ENCODE assay signal across 15 cellular contexts in genomic region chr17:72430611-72431432, GRCh38.
DNase-seq lines count a peak whose midpoint lies in the region; ATAC-seq and TF ChIP-seq lines count a peak whose summit lies in the region.
"Had no signal": no experiment of that assay in that cellular context is flagged by ENCODE, and none has a peak within 500 bp of the region (broad histone marks: within the 10 kb centered on the region; RNA-seq: fewer than 3 reads in every experiment).

No MANE protein-coding gene starts in this region.

- H3K27me3 Mint-ChIP-seq in CD4-positive, alpha-beta memory T cell = peaks cover 0 to 1% of the 10 kb centered on the region in 2 donors

- no peaks in the 10 kb centered on the region for H3K36me3 ChIP-seq in OCI-LY7 (ENCODE audit: insufficient read depth, low read length)
- no peaks in the 10 kb centered on the region for H3K36me3 ChIP-seq in testis (ENCODE audit: low read depth, missing control alignments)
- no peaks in the 10 kb centered on the region for H3K36me3 ChIP-seq in CD4-positive, alpha-beta memory T cell (ENCODE audit: insufficient read depth, low read length)
- H3K36me3 ChIP-seq: SJSA1 had no signal

- H3K9me3 Mint-ChIP-seq in CD4-positive, alpha-beta memory T cell = no peaks in the 10 kb centered on the region
- H3K9me3 Mint-ChIP-seq: activated CD4-positive, alpha-beta T cell treated with anti-CD3 and anti-CD28 coated beads, Interleukin-2, amount 10 ng/mL, durations not matched to agents 24 days and 14 days; activated naive CD4-positive, alpha-beta T cell treated with anti-CD3 and anti-CD28 coated beads, Interleukin-2, amount 50 U/mL, for 24 hours; effector memory CD8-positive, alpha-beta T cell; nephron had no signal

- no peaks in the 10 kb centered on the region for H3K27me3 ChIP-seq in testis
- H3K27me3 ChIP-seq in CD4-positive, alpha-beta memory T cell (ENCODE audit: insufficient read depth, low read length) = no peaks in the 10 kb centered on the region
- H3K27me3 ChIP-seq: SJSA1 had no signal

- BruUV-seq in OCI-LY7 (replicated peaks; lab: Mats Ljungman, UMichigan) = no TSS peak

- CTCF ChIA-PET in OCI-LY7 (lab: Charles Lee; ENCODE audit: unreplicated experiment) = no interaction called here
- CTCF ChIA-PET in CD4-positive, alpha-beta memory T cell (lab: Charles Lee; ENCODE audit: partially characterized antibody) = no interaction called here

- H3K4me1 Mint-ChIP-seq in CD4-positive, alpha-beta memory T cell = peaks cover 0 to 3% (median 0%) of the 10 kb centered on the region in 4 donors
- H3K4me1 Mint-ChIP-seq: activated CD4-positive, alpha-beta T cell treated with anti-CD3 and anti-CD28 coated beads, Interleukin-2, amount 10 ng/mL, durations not matched to agents 24 days and 14 days; activated naive CD4-positive, alpha-beta T cell treated with anti-CD3 and anti-CD28 coated beads, Interleukin-2, amount 50 U/mL, for 24 hours had no signal

- ATAC-seq in GM18498 (IDR thresholded peaks at IDR 0.05; ENCODE audit: unreplicated experiment) = no peak
- ATAC-seq: effector memory CD8-positive, alpha-beta T cell; stimulated activated naive CD8-positive, alpha-beta T cell treated with anti-CD3 and anti-CD28 coated beads, Interleukin-15, Interleukin-2, amounts not matched to agents 100 U/mL and 50 U/mL, for 24 hours had no signal

- no peak overlapping the region for H3K4me3 Mint-ChIP-seq in CD4-positive, alpha-beta memory T cell
- H3K4me3 Mint-ChIP-seq: activated CD4-positive, alpha-beta T cell treated with anti-CD3 and anti-CD28 coated beads, Interleukin-2, amount 10 ng/mL, durations not matched to agents 24 days and 14 days; activated naive CD4-positive, alpha-beta T cell treated with anti-CD3 and anti-CD28 coated beads, Interleukin-2, amount 50 U/mL, for 24 hours; effector memory CD8-positive, alpha-beta T cell; nephron had no signal

- peak; percentile 47 for DNase-seq in DMS 273 (lab: John Stamatoyannopoulos, UW; ENCODE audit: unreplicated experiment)
- no peak for DNase-seq in DMS 273 treated with DMSO at 0.1 percent for 48 hours (lab: John Stamatoyannopoulos, UW)
- no peak for DNase-seq in OCI-LY7 (ENCODE audit: low spot score)
- no peak for DNase-seq in fibroblast of pulmonary artery (ENCODE audit: low read depth)
- DNase-seq in testis = peak; percentile 21
- no peak for DNase-seq in OCI-M1 (lab: John Stamatoyannopoulos, UW)
- no peak for DNase-seq in CD4-positive, alpha-beta memory T cell
- DNase-seq: activated CD4-positive, alpha-beta T cell treated with anti-CD3 and anti-CD28 coated beads, Interleukin-2, amount 10 ng/mL, durations not matched to agents 24 days and 14 days; effector memory CD8-positive, alpha-beta T cell; NCI-H2081; stimulated activated naive CD8-positive, alpha-beta T cell treated with anti-CD3 and anti-CD28 coated beads, Interleukin-15, Interleukin-2, amounts not matched to agents 100 U/mL and 50 U/mL, for 24 hours had no signal

- no peaks in the 10 kb centered on the region for H3K36me3 Mint-ChIP-seq in CD4-positive, alpha-beta memory T cell
- H3K36me3 Mint-ChIP-seq: activated naive CD4-positive, alpha-beta T cell treated with anti-CD3 and anti-CD28 coated beads, Interleukin-2, amount 50 U/mL, for 24 hours had no signal

- H3K4me1 ChIP-seq in OCI-LY7 (ENCODE audit: insufficient read depth, low read length, poor library complexity, severe bottlenecking) (no peaks in the 10 kb centered on the region), testis (peaks cover 4% of the 10 kb centered on the region)
- no peaks in the 10 kb centered on the region for H3K4me1 ChIP-seq in CD4-positive, alpha-beta memory T cell (ENCODE audit: insufficient read depth, low read length)

- H3K79me2 ChIP-seq in OCI-LY7 (ENCODE audit: insufficient read depth, low read depth, low read length) = no peaks in the 10 kb centered on the region

- H4K20me1 ChIP-seq in OCI-LY7 (ENCODE audit: insufficient read depth, low read length) = no peaks in the 10 kb centered on the region

- intact Hi-C loops in OCI-LY7 (cut with micrococcal nuclease; ENCODE audit: unreplicated experiment) = no loop called here
- intact Hi-C loops in testis (cut with DNase I; ENCODE audit: low total_unique reads) = no loop called here
- intact Hi-C loops in CD4-positive, alpha-beta memory T cell (cut with micrococcal nuclease) = no loop called here

- H3K27ac ChIP-seq in OCI-LY7 (ENCODE audit: low read depth, low read length, poor library complexity, severe bottlenecking) (no peak overlapping the region), testis (no peak overlapping the region)
- H3K27ac ChIP-seq in CD4-positive, alpha-beta memory T cell (ENCODE audit: low read depth, low read length) = no peak overlapping the region
- H3K27ac ChIP-seq: SJSA1 had no signal

- no peak for TF ChIP-seq POLR2A in testis (IDR thresholded peaks at IDR 0.05)

- POLR2A ChIA-PET in OCI-LY7 (lab: Charles Lee) = no interaction called here
- POLR2A ChIA-PET in CD4-positive, alpha-beta memory T cell (lab: Charles Lee; ENCODE audit: partially characterized antibody) = no interaction called here

- H3K27ac Mint-ChIP-seq in CD4-positive, alpha-beta memory T cell = no peak overlapping the region
- H3K27ac Mint-ChIP-seq: activated CD4-positive, alpha-beta T cell treated with anti-CD3 and anti-CD28 coated beads, Interleukin-2, amount 10 ng/mL, durations not matched to agents 24 days and 14 days; activated naive CD4-positive, alpha-beta T cell treated with anti-CD3 and anti-CD28 coated beads, Interleukin-2, amount 50 U/mL, for 24 hours; effector memory CD8-positive, alpha-beta T cell; nephron had no signal

- H3K4me3 ChIP-seq in OCI-LY7 (ENCODE audit: low read depth, low read length, poor library complexity, severe bottlenecking) (no peak overlapping the region), fibroblast of pulmonary artery (replicated peaks; ENCODE audit: low read depth, low read length) (no peak overlapping the region), testis (no peak overlapping the region)
- no peak overlapping the region for H3K4me3 ChIP-seq in CD4-positive, alpha-beta memory T cell (ENCODE audit: low read length in 2 of 2)
- H3K4me3 ChIP-seq: SJSA1 had no signal

- 80 to 86% methylated on average over 12 to 20 of the region's 20 CpGs for WGBS in testis, 2 donors

- H3K4me2 ChIP-seq in OCI-LY7 (ENCODE audit: low read length) = no peak overlapping the region

- TF ChIP-seq CTCF in OCI-LY7 (conservative IDR thresholded peaks at IDR 0.05; ENCODE audit: low read length) (peak; percentile 48), fibroblast of pulmonary artery (IDR thresholded peaks at IDR 0.05; ENCODE audit: low read length, missing control alignments) (peak; percentile 42), testis (IDR thresholded peaks at IDR 0.05) (no peak)

- no peaks in the 10 kb centered on the region for H3K9me3 ChIP-seq in OCI-LY7 (ENCODE audit: low read length)
- H3K9me3 ChIP-seq in testis = no peaks in the 10 kb centered on the region
- H3K9me3 ChIP-seq in CD4-positive, alpha-beta memory T cell (ENCODE audit: control insufficient read depth in 1 of 2, low read length in 2 of 2) = no peaks in the 10 kb centered on the region
- H3K9me3 ChIP-seq: SJSA1 had no signal

- H3K9me2 ChIP-seq in OCI-LY7 (ENCODE audit: insufficient read depth, low read length) = no peaks in the 10 kb centered on the region

- H2AFZ ChIP-seq in OCI-LY7 (ENCODE audit: low read length) = no peak overlapping the region

Comparison
In these comparisons a context has a peak if more than half of its experiments do, and no peak if none do; other contexts are left out.
1. DNase-seq: peak in DMS 273 (single experiment) and testis (single experiment); none in DMS 273 treated with DMSO at 0.1 percent for 48 hours (single experiment), OCI-LY7 (single experiment), fibroblast of pulmonary artery (single experiment), OCI-M1 (single experiment) and CD4-positive, alpha-beta memory T cell (0 of 5).
2. CTCF ChIP-seq: peak in OCI-LY7 (single experiment) and fibroblast of pulmonary artery (single experiment); none in testis (0 of 3).